21 cellular contexts compared by ENCODE assay signal in genomic region chrX:13033193-13033592, GRCh38. TPM values are rescaled to one million over a fixed set of nuclear protein-coding genes. Genes with fewer than 3 reads are reported as not detected.
"Had no signal": no experiment of that assay in that cellular context is flagged by ENCODE, and none has a peak within 500 bp of the region (broad histone marks: within the 10 kb centered on the region; RNA-seq: fewer than 3 reads in every experiment).

No MANE protein-coding gene starts in this region.

- H3K4me2 ChIP-seq: hepatocyte had no signal

- H3K27me3 ChIP-seq: esophagus muscularis mucosa, hepatocyte, neutrophil, ovary, testis, tibial nerve, upper lobe of right lung, vagina had no signal

- H3K27ac ChIP-seq: epithelial cell of prostate, esophagus muscularis mucosa, hepatocyte, neutrophil, ovary, testis, tibial nerve, upper lobe of right lung, vagina had no signal

- DNase-seq: effector memory CD8-positive, alpha-beta T cell; foreskin melanocyte; head of caudate nucleus; mesendoderm; naive thymus-derived CD4-positive, alpha-beta T cell; ovary; right cardiac atrium; stimulated activated CD4-positive, alpha-beta T cell treated with anti-CD3 and anti-CD28 coated beads, Interleukin-4, amount 100 ng/mL, for 24 hours; testis; upper lobe of right lung had no signal

- ATAC-seq: effector memory CD8-positive, alpha-beta T cell; naive thymus-derived CD4-positive, alpha-beta T cell; right cardiac atrium; stimulated activated memory B cell treated with anti-CD40 and anti-IgM and Interleukin-4, amounts not matched to agents 10 μg/mL and 1 μg/mL and 100 μg/mL, for 72 hours; upper lobe of right lung had no signal

- H3K79me2 ChIP-seq: hepatocyte had no signal

- H3K4me1 ChIP-seq: testis had no signal

- H2AFZ ChIP-seq: hepatocyte had no signal

- H3K9me3 ChIP-seq: esophagus muscularis mucosa, neutrophil, ovary, testis, tibial nerve, upper lobe of right lung, vagina had no signal

- H3K4me3 ChIP-seq: esophagus muscularis mucosa, hepatocyte, ovary, testis, tibial nerve, upper lobe of right lung, vagina had no signal

- H3K36me3 ChIP-seq: esophagus muscularis mucosa, neutrophil, ovary, tibial nerve, upper lobe of right lung, vagina had no signal

RNA-seq across cellular contexts. Expression of gene FAM9C, which starts 11.2 kb away (rescaled TPM):
- total RNA-seq: esophagus muscularis mucosa, hepatocyte, kidney epithelial cell, liver, lung microvascular endothelial cell, right cardiac atrium, tibial nerve, upper lobe of right lung, vagina had no signal
- polyA plus RNA-seq: hepatocyte; liver; naive thymus-derived CD4-positive, alpha-beta T cell; neural cell had no signal
